ENCODE assay signal across 12 cellular contexts in the genomic region with DNA sequence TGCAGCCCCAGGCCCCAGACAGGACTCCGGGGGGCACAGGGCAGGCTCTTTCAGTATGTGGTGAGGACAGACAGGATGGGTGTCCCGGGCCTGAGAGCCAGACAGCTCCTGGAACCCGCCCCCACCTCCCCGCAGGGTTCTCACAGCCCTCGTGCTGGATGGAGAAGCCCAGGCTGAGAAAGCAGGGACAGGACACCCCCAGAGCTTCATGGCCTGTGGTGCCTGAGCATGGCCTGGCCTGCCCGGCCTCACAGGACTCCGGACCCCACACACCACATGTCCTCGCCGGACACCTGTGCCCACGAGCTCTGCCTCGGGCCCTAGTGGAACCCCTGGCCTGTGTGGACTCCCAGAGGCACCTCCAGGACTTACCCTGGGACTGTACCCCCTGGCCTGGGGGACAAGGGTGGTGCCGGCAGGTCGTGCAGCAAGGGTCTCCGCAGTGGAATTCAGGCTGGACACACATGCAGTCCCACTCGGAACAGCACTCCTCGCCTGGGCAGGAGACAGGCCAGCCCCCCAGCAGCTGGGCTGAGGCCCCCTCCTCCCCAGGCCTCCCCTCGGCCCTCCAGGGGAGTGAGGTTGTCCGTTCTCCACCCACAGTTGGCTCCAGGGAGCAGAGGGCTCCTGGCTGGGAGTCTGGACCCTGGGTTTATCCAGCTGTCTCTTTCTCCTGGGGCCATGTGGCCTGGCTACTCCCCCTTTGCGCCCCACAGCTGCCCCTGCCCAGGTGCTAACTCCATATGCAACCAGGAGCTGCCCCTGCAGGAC. TPM values are rescaled to one million over a fixed set of nuclear protein-coding genes. Genes with fewer than 3 reads are reported as not detected.
DNase-seq lines count a peak whose midpoint lies in the region; ATAC-seq and TF ChIP-seq lines count a peak whose summit lies in the region.
"Had no signal": no experiment of that assay in that cellular context is flagged by ENCODE, and none has a peak within 500 bp of the region (broad histone marks: within the 10 kb centered on the region; RNA-seq: fewer than 3 reads in every experiment).

No MANE protein-coding gene starts in this region.

- intact Hi-C loops in gastrocnemius medialis (cut with DNase I; ENCODE audit: low total_unique reads), result loop anchor here (10.0 kb wide), 1 partner anchor 70 kb away; no protein-coding TSS in a partner anchor

- peak in 1 of 3 donors; percentile 1 for DNase-seq in CD4-positive, CD25-positive, alpha-beta regulatory T cell
- DNase-seq in NB4 (ENCODE audit: low read depth) (peak; percentile 34), memory B cell (ENCODE audit: low spot score in 2 of 2) (no peak), NCI-H187 (lab: John Stamatoyannopoulos, UW) (no peak), gastrocnemius medialis (no peak), kidney glomerular epithelial cell (lab: John Stamatoyannopoulos, UW) (no peak)
- DNase-seq: NCI-H1694 treated with DMSO at 0.1 percent for 48 hours, NCI-H69, testis had no signal

- H3K9me3 Mint-ChIP-seq in CD4-positive, CD25-positive, alpha-beta regulatory T cell, result no peaks in the 10 kb centered on the region
- H3K9me3 Mint-ChIP-seq in activated naive CD4-positive, alpha-beta T cell treated with anti-CD3 and anti-CD28 coated beads, Interleukin-2, amount 50 U/mL, for 24 hours, result no peaks in the 10 kb centered on the region
- no peaks in the 10 kb centered on the region for H3K9me3 Mint-ChIP-seq in memory B cell

- in situ Hi-C loops in gastrocnemius medialis (cut with MboI; ENCODE audit: low sequenced_read_pairs in 4 of 4), result no loop called here

- peak overlapping the region; percentile 88 for H3K27ac ChIP-seq in CD4-positive, CD25-positive, alpha-beta regulatory T cell (ENCODE audit: insufficient read depth, low read length, poor library complexity, severe bottlenecking)
- H3K27ac ChIP-seq in gastrocnemius medialis, result no peak overlapping the region
- H3K27ac ChIP-seq: KMS-11, testis had no signal

- peaks cover 59% of the 10 kb centered on the region for H3K4me1 ChIP-seq in CD4-positive, CD25-positive, alpha-beta regulatory T cell (ENCODE audit: control insufficient read depth, insufficient read depth, low read length, poor library complexity, severe bottlenecking)
- H3K4me1 ChIP-seq in gastrocnemius medialis, result peaks cover 5 to 6% of the 10 kb centered on the region in 2 donors

- no peak for TF ChIP-seq CTCF in NB4 (IDR thresholded peaks at IDR 0.05; ENCODE audit: low read depth, low read length)
- no peak for TF ChIP-seq CTCF in gastrocnemius medialis (IDR thresholded peaks at IDR 0.05 in 4 of 5, conservative IDR thresholded peaks at IDR 0.05 in 1 of 5)

- peaks cover 0 to 28% (median 13%) of the 10 kb centered on the region in 4 donors for H3K4me1 Mint-ChIP-seq in CD4-positive, CD25-positive, alpha-beta regulatory T cell
- H3K4me1 Mint-ChIP-seq in activated naive CD4-positive, alpha-beta T cell treated with anti-CD3 and anti-CD28 coated beads, Interleukin-2, amount 50 U/mL, for 24 hours, result peaks cover 22% of the 10 kb centered on the region
- H3K4me1 Mint-ChIP-seq in memory B cell, result peaks cover 23% of the 10 kb centered on the region

- H3K4me3 ChIP-seq in CD4-positive, CD25-positive, alpha-beta regulatory T cell (ENCODE audit: low read depth, low read length), result no peak overlapping the region
- no peak overlapping the region for H3K4me3 ChIP-seq in NB4 (ENCODE audit: low read depth, low read length)
- no peak overlapping the region for H3K4me3 ChIP-seq in gastrocnemius medialis
- H3K4me3 ChIP-seq: testis had no signal

- no peaks in the 10 kb centered on the region for H3K36me3 ChIP-seq in CD4-positive, CD25-positive, alpha-beta regulatory T cell (ENCODE audit: control insufficient read depth, insufficient read depth, low read length)
- H3K36me3 ChIP-seq in gastrocnemius medialis, result no peaks in the 10 kb centered on the region

- no peak overlapping the region for H3K27ac Mint-ChIP-seq in CD4-positive, CD25-positive, alpha-beta regulatory T cell
- H3K27ac Mint-ChIP-seq in activated naive CD4-positive, alpha-beta T cell treated with anti-CD3 and anti-CD28 coated beads, Interleukin-2, amount 50 U/mL, for 24 hours, result peak overlapping the region; percentile 62
- no peak overlapping the region for H3K27ac Mint-ChIP-seq in memory B cell

- peak overlapping the region; percentile 63 to 78 (median 73) for H3K4me3 Mint-ChIP-seq in CD4-positive, CD25-positive, alpha-beta regulatory T cell
- peak overlapping the region; percentile 77 for H3K4me3 Mint-ChIP-seq in activated naive CD4-positive, alpha-beta T cell treated with anti-CD3 and anti-CD28 coated beads, Interleukin-2, amount 50 U/mL, for 24 hours
- peak overlapping the region; percentile 53 for H3K4me3 Mint-ChIP-seq in memory B cell

- H3K27me3 Mint-ChIP-seq in CD4-positive, CD25-positive, alpha-beta regulatory T cell, result peaks cover 7% of the 10 kb centered on the region
- no peaks in the 10 kb centered on the region for H3K27me3 Mint-ChIP-seq in activated naive CD4-positive, alpha-beta T cell treated with anti-CD3 and anti-CD28 coated beads, Interleukin-2, amount 50 U/mL, for 24 hours
- peaks cover 10% of the 10 kb centered on the region for H3K27me3 Mint-ChIP-seq in memory B cell

- no peaks in the 10 kb centered on the region for H3K9me3 ChIP-seq in CD4-positive, CD25-positive, alpha-beta regulatory T cell (ENCODE audit: control insufficient read depth in 2 of 2, low read length in 2 of 2)
- no peaks in the 10 kb centered on the region for H3K9me3 ChIP-seq in gastrocnemius medialis
- H3K9me3 ChIP-seq: testis had no signal

- H3K27me3 ChIP-seq in CD4-positive, CD25-positive, alpha-beta regulatory T cell (ENCODE audit: control insufficient read depth, insufficient read depth, low read length), result no peaks in the 10 kb centered on the region
- H3K27me3 ChIP-seq in gastrocnemius medialis, result peaks cover 25 to 46% (median 38%) of the 10 kb centered on the region in 3 donors
- H3K27me3 ChIP-seq: testis had no signal

- no peak for TF ChIP-seq POLR2A in NB4 (IDR thresholded peaks at IDR 0.05; ENCODE audit: extremely low read depth, insufficient read length)
- TF ChIP-seq POLR2A in gastrocnemius medialis (IDR thresholded peaks at IDR 0.05), result no peak

- H3K36me3 Mint-ChIP-seq in CD4-positive, CD25-positive, alpha-beta regulatory T cell, result no peaks in the 10 kb centered on the region
- H3K36me3 Mint-ChIP-seq in activated naive CD4-positive, alpha-beta T cell treated with anti-CD3 and anti-CD28 coated beads, Interleukin-2, amount 50 U/mL, for 24 hours, result no peaks in the 10 kb centered on the region
- no peaks in the 10 kb centered on the region for H3K36me3 Mint-ChIP-seq in memory B cell

- no peak for ATAC-seq in CD4-positive, CD25-positive, alpha-beta regulatory T cell (ENCODE audit: low read depth in 2 of 2)
- ATAC-seq in memory B cell (ENCODE audit: low read depth) (no peak), HG03175 (IDR thresholded peaks at IDR 0.05; ENCODE audit: unreplicated experiment) (no peak), gastrocnemius medialis (no peak)

RNA-seq across cellular contexts. Expression of gene TNFRSF18, which starts 1.2 kb away (rescaled TPM):
- total RNA-seq in CD4-positive, CD25-positive, alpha-beta regulatory T cell, result 47.8 TPM
- polyA plus RNA-seq in CD4-positive, CD25-positive, alpha-beta regulatory T cell, result 10 to 100 TPM; 17.4 to 54.5 (median 25.2) TPM
- total RNA-seq in gastrocnemius medialis, result not detected
- total RNA-seq: testis had no signal

RNA-seq across cellular contexts. Expression of gene TNFRSF4, which starts 8.8 kb away (rescaled TPM):
- total RNA-seq in CD4-positive, CD25-positive, alpha-beta regulatory T cell, result 65.8 TPM
- 10 to 100 TPM; 19.0 to 50.2 (median 32.2) TPM for polyA plus RNA-seq in CD4-positive, CD25-positive, alpha-beta regulatory T cell
- total RNA-seq in gastrocnemius medialis, result 1 to 10 TPM in 1 of 4 donors, under 1 TPM in 2, not detected in 1; 0.42 to 2.1 (median 0.46) TPM

RNA-seq across cellular contexts. Expression of gene SDF4, which starts 26.6 kb away (rescaled TPM):
- total RNA-seq in CD4-positive, CD25-positive, alpha-beta regulatory T cell, result 165 TPM
- 100 to 1,000 TPM in 2 of 4 donors, 10 to 100 TPM in 2; 70.3 to 113 (median 91.6) TPM for polyA plus RNA-seq in CD4-positive, CD25-positive, alpha-beta regulatory T cell
- total RNA-seq in gastrocnemius medialis, result 10 to 100 TPM; 51.0 to 94.2 (median 79.4) TPM

RNA-seq across cellular contexts. Expression of gene B3GALT6, which starts 26.9 kb away (rescaled TPM):
- 10.0 TPM for total RNA-seq in CD4-positive, CD25-positive, alpha-beta regulatory T cell
- 10 to 100 TPM in 1 of 4 donors, 1 to 10 TPM in 3; 4.0 to 11.5 (median 7.3) TPM for polyA plus RNA-seq in CD4-positive, CD25-positive, alpha-beta regulatory T cell
- total RNA-seq in gastrocnemius medialis, result 10 to 100 TPM in 3 of 4 donors, 1 to 10 TPM in 1; 8.5 to 32.8 (median 20.6) TPM

RNA-seq across cellular contexts. Expression of gene TTLL10, which starts 31.5 kb away (rescaled TPM):
- total RNA-seq in CD4-positive, CD25-positive, alpha-beta regulatory T cell, result not detected
- polyA plus RNA-seq in CD4-positive, CD25-positive, alpha-beta regulatory T cell, result not detected
- total RNA-seq in gastrocnemius medialis, result under 1 TPM in 2 of 4 donors, not detected in 2; 0.13 to 0.16 TPM

Comparison
In these comparisons a context has a peak if more than half of its experiments do, and no peak if none do; other contexts are left out.
1. RNA of gene TNFRSF18, which starts 1.2 kb away (total RNA-seq): 47.8 TPM in CD4-positive, CD25-positive, alpha-beta regulatory T cell (single experiment); not detected in gastrocnemius medialis; every median in the first group is over 10 times any median in the second.
2. RNA of gene TNFRSF4, which starts 8.8 kb away (total RNA-seq): 65.8 TPM in CD4-positive, CD25-positive, alpha-beta regulatory T cell (single experiment); 0.42 to 2.1 TPM in gastrocnemius medialis; every median in the first group is over 10 times any median in the second.
3. Peak in every context shown above with its lines, with median percentiles within 50 percentile points of each other: H3K4me3 Mint-ChIP-seq.